ENCODE assay signal across 29 cellular contexts in the genomic region with DNA sequence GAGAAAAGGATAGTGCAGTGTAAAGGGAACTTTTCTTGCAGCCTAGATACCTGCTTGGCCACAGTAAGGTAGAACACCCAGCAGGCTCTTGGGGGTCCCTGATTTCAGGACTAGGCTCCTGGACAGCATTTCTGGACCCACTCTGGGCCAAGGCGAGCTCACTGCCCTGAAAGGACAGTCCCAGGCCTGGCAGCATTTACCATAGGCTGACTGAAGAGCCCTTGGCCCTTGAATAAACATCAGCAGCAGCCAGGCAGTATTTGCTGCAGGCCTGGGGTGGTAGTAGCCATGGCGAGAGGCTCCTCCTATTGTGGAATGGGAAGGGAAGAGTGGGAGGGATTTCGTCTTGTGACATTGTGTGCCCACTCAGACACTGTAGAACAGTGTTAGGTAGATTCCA.
DNase-seq lines count a peak whose midpoint lies in the region; ATAC-seq and TF ChIP-seq lines count a peak whose summit lies in the region.
"Had no signal": no experiment of that assay in that cellular context is flagged by ENCODE, and none has a peak within 500 bp of the region (broad histone marks: within the 10 kb centered on the region; RNA-seq: fewer than 3 reads in every experiment).

No MANE protein-coding gene starts in this region.

- H3K23ac ChIP-seq in H9 (ENCODE audit: insufficient read length, low read depth, low read length): no peak overlapping the region

- H3K23me2 ChIP-seq in H9 (ENCODE audit: insufficient read length, low read depth, low read length, poor library complexity, severe bottlenecking): no peaks in the 10 kb centered on the region

- no peak overlapping the region for H2BK120ac ChIP-seq in H9 (ENCODE audit: low read depth, low read length, poor library complexity, severe bottlenecking)

- no peaks in the 10 kb centered on the region for H3K36me3 ChIP-seq in ascending aorta
- H3K36me3 ChIP-seq: adrenal gland, brain microvascular endothelial cell, Peyer's patch, SJCRH30, tibial nerve had no signal

- no peak for ATAC-seq in GM21717 (IDR thresholded peaks at IDR 0.05; ENCODE audit: unreplicated experiment)
- ATAC-seq: CD8-positive, alpha-beta T cell; HCT116; natural killer cell had no signal

- H3K27ac Mint-ChIP-seq in H9 (no peak overlapping the region), nephron progenitor cell (no peak overlapping the region)
- H3K27ac Mint-ChIP-seq: activated CD4-positive, alpha-beta memory T cell treated with anti-CD3 and anti-CD28 coated beads for 36 hours; activated naive CD4-positive, alpha-beta T cell treated with anti-CD3 and anti-CD28 coated beads for 36 hours; activated T-helper 1 cell treated with anti-CD3 and anti-CD28 coated beads, Interleukin-12 subunit alpha, Interleukin-12 subunit beta, Interleukin-2, Interleukin-4 antibody, amounts not matched to agents 30 ng/mL and 10 ng/mL and 1 ng/mL, durations not matched to agents 14 hours and 24 hours and 36 hours; CD8-positive, alpha-beta T cell; natural killer cell had no signal

- H2AFZ ChIP-seq in H9 (ENCODE audit: low read length): no peak overlapping the region

- no peaks in the 10 kb centered on the region for H3K4me1 ChIP-seq in H9 (ENCODE audit: insufficient read depth, low read length)
- no peaks in the 10 kb centered on the region for H3K4me1 ChIP-seq in ascending aorta
- H3K4me1 ChIP-seq: adrenal gland, Peyer's patch, SJCRH30, tibial nerve had no signal

- no peak overlapping the region for H3K4me3 Mint-ChIP-seq in H9
- no peak overlapping the region for H3K4me3 Mint-ChIP-seq in nephron progenitor cell
- H3K4me3 Mint-ChIP-seq: activated CD4-positive, alpha-beta memory T cell treated with anti-CD3 and anti-CD28 coated beads for 36 hours; activated naive CD4-positive, alpha-beta T cell treated with anti-CD3 and anti-CD28 coated beads for 36 hours; activated T-helper 1 cell treated with anti-CD3 and anti-CD28 coated beads, Interleukin-12 subunit alpha, Interleukin-12 subunit beta, Interleukin-2, Interleukin-4 antibody, amounts not matched to agents 30 ng/mL and 10 ng/mL and 1 ng/mL, durations not matched to agents 14 hours and 24 hours and 36 hours; CD8-positive, alpha-beta T cell; natural killer cell had no signal

- no peak overlapping the region for H3T11ph ChIP-seq in H9 (ENCODE audit: low read length)

- no peak overlapping the region for H3K14ac ChIP-seq in H9 (ENCODE audit: insufficient read depth, low read length)

- no peak overlapping the region for H2BK20ac ChIP-seq in H9 (ENCODE audit: low read depth, low read length, poor library complexity, severe bottlenecking)

- no peak overlapping the region for H3K27ac ChIP-seq in H9 (ENCODE audit: insufficient read length, low read depth, low read length)
- H3K27ac ChIP-seq in ascending aorta: no peak overlapping the region
- H3K27ac ChIP-seq: adrenal gland, brain microvascular endothelial cell, epithelial cell of prostate, Peyer's patch, SJCRH30, skin epidermis, tibial nerve had no signal

- no peak overlapping the region for H2BK5ac ChIP-seq in H9 (ENCODE audit: insufficient read length, low read length)

- no peak overlapping the region for H2BK12ac ChIP-seq in H9 (ENCODE audit: insufficient read length, low read depth, low read length)

- no peak overlapping the region for H4K8ac ChIP-seq in H9 (replicated peaks; ENCODE audit: insufficient read length, low read depth, low read length)

- H3K56ac ChIP-seq in H9 (ENCODE audit: insufficient read length, low read depth, low read length): no peak overlapping the region

- H4K91ac ChIP-seq in H9 (ENCODE audit: insufficient read length, low read depth, low read length): no peak overlapping the region

- H3K9ac ChIP-seq in H9 (ENCODE audit: extremely low read depth, insufficient read length, low read length): no peak overlapping the region

- H3K27me3 ChIP-seq in H9 (ENCODE audit: insufficient read depth, low read length) (no peaks in the 10 kb centered on the region), ascending aorta (no peaks in the 10 kb centered on the region)
- H3K27me3 ChIP-seq: adrenal gland, brain microvascular endothelial cell, Peyer's patch, SJCRH30, tibial nerve had no signal

- no peak overlapping the region for H3K18ac ChIP-seq in H9 (ENCODE audit: insufficient read length, low read depth, low read length)

- H3K4ac ChIP-seq in H9 (ENCODE audit: low read depth, low read length): no peak overlapping the region

- H2BK15ac ChIP-seq in H9 (ENCODE audit: low read depth, low read length): no peak overlapping the region

- no peaks in the 10 kb centered on the region for H3K36me3 Mint-ChIP-seq in H9 (ENCODE audit: insufficient read depth in 1 of 3, low read depth in 3 of 3)
- no peaks in the 10 kb centered on the region for H3K36me3 Mint-ChIP-seq in nephron progenitor cell (ENCODE audit: low read depth)
- H3K36me3 Mint-ChIP-seq: activated CD4-positive, alpha-beta memory T cell treated with anti-CD3 and anti-CD28 coated beads for 36 hours; CD8-positive, alpha-beta T cell; natural killer cell had no signal

- TF ChIP-seq CTCF in H9 (conservative IDR thresholded peaks at IDR 0.05) (no peak), nephron progenitor cell (IDR thresholded peaks at IDR 0.05) (no peak), ascending aorta (IDR thresholded peaks at IDR 0.05) (no peak)

- H2AK5ac ChIP-seq in H9 (ENCODE audit: insufficient read length, low read length): no peak overlapping the region

- H3K79me2 ChIP-seq in H9 (ENCODE audit: insufficient read depth, low read length): no peaks in the 10 kb centered on the region

- H3K4me3 ChIP-seq in ascending aorta: no peak overlapping the region
- H3K4me3 ChIP-seq: adrenal gland, Peyer's patch, SJCRH30, skin epidermis, tibial nerve had no signal

- H3K4me2 ChIP-seq in H9 (ENCODE audit: insufficient read depth, insufficient read length, low read length): no peak overlapping the region

- intact Hi-C loops in ascending aorta (cut with DNase I): no loop called here

- DNase-seq in NCI-H146 (lab: John Stamatoyannopoulos, UW) (peak; percentile 36), NCI-H146 treated with DMSO at 0.1 percent for 48 hours (lab: John Stamatoyannopoulos, UW; ENCODE audit: unreplicated experiment) (no peak), H9 (peak; percentile 33), SHP77 treated with DMSO at 0.1 percent for 48 hours (lab: John Stamatoyannopoulos, UW) (peak; percentile 61), nephron progenitor cell (peak; percentile 7), DMS114 treated with DMSO at 0.1 percent for 48 hours (lab: John Stamatoyannopoulos, UW; ENCODE audit: unreplicated experiment) (no peak), ascending aorta (ENCODE audit: low spot score in 2 of 2) (no peak)
- DNase-seq: activated CD4-positive, alpha-beta memory T cell treated with anti-CD3 and anti-CD28 coated beads for 36 hours; activated CD8-positive, alpha-beta memory T cell treated with anti-CD3 and anti-CD28 coated beads, Interleukin-2, amount 50 U/mL, for 4 hours; activated naive CD4-positive, alpha-beta T cell treated with anti-CD3 and anti-CD28 coated beads for 36 hours; adrenal gland; brain microvascular endothelial cell; CD8-positive, alpha-beta T cell; DND-41; glutamatergic neuron; KBM-7; MM.1S; natural killer cell; NCI-H1930; NCI-H526; Peyer's patch; retina; SJCRH30 had no signal

- H4K20me1 ChIP-seq in H9 (ENCODE audit: control insufficient read depth, insufficient read depth, insufficient read length): no peaks in the 10 kb centered on the region

- no peaks in the 10 kb centered on the region for H3K9me3 Mint-ChIP-seq in H9
- H3K9me3 Mint-ChIP-seq in nephron progenitor cell: no peaks in the 10 kb centered on the region
- H3K9me3 Mint-ChIP-seq: activated CD4-positive, alpha-beta memory T cell treated with anti-CD3 and anti-CD28 coated beads for 36 hours; activated T-helper 1 cell treated with anti-CD3 and anti-CD28 coated beads, Interleukin-12 subunit alpha, Interleukin-12 subunit beta, Interleukin-2, Interleukin-4 antibody, amounts not matched to agents 30 ng/mL and 10 ng/mL and 1 ng/mL, durations not matched to agents 14 hours and 24 hours and 36 hours; CD8-positive, alpha-beta T cell had no signal

- H3K27me3 Mint-ChIP-seq in H9 (ENCODE audit: low read depth) (no peaks in the 10 kb centered on the region), nephron progenitor cell (ENCODE audit: low read depth, poor library complexity) (no peaks in the 10 kb centered on the region)
- H3K27me3 Mint-ChIP-seq: activated CD4-positive, alpha-beta memory T cell treated with anti-CD3 and anti-CD28 coated beads for 36 hours had no signal

- no peaks in the 10 kb centered on the region for H3K79me1 ChIP-seq in H9 (ENCODE audit: insufficient read depth, low read depth, low read length, poor library complexity, severe bottlenecking)

- H3K4me1 Mint-ChIP-seq in H9 (peaks cover 2 to 4% of the 10 kb centered on the region in 2 experiments; a peak in 3 of 4 replicates), nephron progenitor cell (no peaks in the 10 kb centered on the region)
- H3K4me1 Mint-ChIP-seq: natural killer cell had no signal

- no peak overlapping the region for H4K5ac ChIP-seq in H9 (ENCODE audit: insufficient read length, low read depth, low read length)

- H3K9me3 ChIP-seq in H9 (ENCODE audit: control insufficient read depth, low read depth, low read length) (no peaks in the 10 kb centered on the region), ascending aorta (no peaks in the 10 kb centered on the region)
- H3K9me3 ChIP-seq: adrenal gland, Peyer's patch, SJCRH30, tibial nerve had no signal

- no CpG with 5 or more reads among the region's 3 CpGs for WGBS in H9 (ENCODE audit: extremely low coverage, insufficient read length, low lambda C conversion rate)

Comparison
In these comparisons a context has a peak if more than half of its experiments do, and no peak if none do; other contexts are left out.
1. DNase-seq: peak in NCI-H146 (single experiment), H9 (single experiment), SHP77 treated with DMSO at 0.1 percent for 48 hours (single experiment) and nephron progenitor cell (single experiment); none in NCI-H146 treated with DMSO at 0.1 percent for 48 hours (single experiment), DMS114 treated with DMSO at 0.1 percent for 48 hours (single experiment) and ascending aorta (0 of 2).